ENCODE assay signal across 12 cellular contexts in the genomic region with DNA sequence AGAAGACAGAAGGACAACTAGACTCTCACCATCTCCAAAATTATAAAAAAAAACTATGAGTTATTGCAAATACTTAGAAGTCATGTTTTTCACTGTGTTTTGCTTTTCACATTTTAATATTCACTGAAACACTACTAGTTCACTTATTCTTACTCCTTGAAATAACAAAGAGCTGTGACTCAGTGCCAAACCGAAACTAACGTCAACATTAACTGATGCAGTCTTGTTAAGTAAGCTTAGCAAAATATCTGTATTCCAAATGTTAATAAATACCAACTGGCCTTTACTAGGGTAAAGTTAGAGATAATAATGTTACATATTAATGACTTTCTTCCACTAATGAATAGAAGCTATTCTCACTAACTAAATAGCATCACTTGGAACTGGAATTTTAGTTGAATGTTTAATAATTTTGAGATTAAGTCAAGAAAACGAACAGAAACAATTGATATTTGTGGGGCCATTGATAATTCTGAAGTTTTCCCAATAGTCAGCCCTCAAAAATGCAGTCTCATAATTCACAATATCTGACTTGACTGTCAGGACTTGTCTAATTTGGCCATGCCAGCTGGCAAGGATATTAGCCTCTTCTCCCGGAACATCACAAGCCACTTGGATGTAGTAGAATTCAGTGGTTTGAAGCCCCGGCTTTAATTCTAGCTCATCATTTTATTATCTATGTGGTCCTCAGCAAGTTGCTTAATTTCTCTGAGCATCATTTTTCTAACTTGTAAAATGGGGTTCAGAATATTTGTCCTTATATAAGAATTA.
DNase-seq lines count a peak whose midpoint lies in the region; ATAC-seq and TF ChIP-seq lines count a peak whose summit lies in the region.
"Had no signal": no experiment of that assay in that cellular context is flagged by ENCODE, and none has a peak within 500 bp of the region (broad histone marks: within the 10 kb centered on the region; RNA-seq: fewer than 3 reads in every experiment).

No MANE protein-coding gene starts in this region.

- TF ChIP-seq CTCF in nephron (IDR thresholded peaks at IDR 0.05; ENCODE audit: unreplicated experiment in 3 of 3), result no peak

- TF ChIP-seq POLR2A in erythroblast (IDR thresholded peaks at IDR 0.05; ENCODE audit: low read length), result no peak

- DNase-seq in DMS53 treated with DMSO at 0.1 percent for 48 hours (lab: John Stamatoyannopoulos, UW; ENCODE audit: unreplicated experiment) (peak; percentile 4), dedifferentiated amniotic fluid mesenchymal stem cell (ENCODE audit: extremely low spot score) (peak; percentile 68), AML-193 (lab: John Stamatoyannopoulos, UW) (no peak), erythroblast (lab: John Stamatoyannopoulos, UW) (no peak), NCI-H2029 (lab: John Stamatoyannopoulos, UW) (no peak)
- DNase-seq: DMS79, PC-9 had no signal

- no peaks in the 10 kb centered on the region for H3K36me3 Mint-ChIP-seq in nephron (ENCODE audit: low read depth)
- H3K36me3 Mint-ChIP-seq: activated naive CD4-positive, alpha-beta T cell treated with anti-CD3 and anti-CD28 coated beads, Interleukin-2, amount 50 U/mL, for 72 hours; WTC11 had no signal

- H3K4me1 Mint-ChIP-seq in nephron, result peaks cover 18% of the 10 kb centered on the region

- ATAC-seq in HG03354 (IDR thresholded peaks at IDR 0.05; ENCODE audit: poor library complexity, severe bottlenecking, unreplicated experiment) (peak; percentile 88), HG03460 (IDR thresholded peaks at IDR 0.05; ENCODE audit: unreplicated experiment) (no peak)
- ATAC-seq: activated naive CD4-positive, alpha-beta T cell treated with anti-CD3 and anti-CD28 coated beads, Interleukin-2, amount 50 U/mL, for 72 hours; WTC11 had no signal

- peak overlapping the region; percentile 44 to 78 (median 76) for H3K27ac Mint-ChIP-seq in nephron
- H3K27ac Mint-ChIP-seq: activated naive CD4-positive, alpha-beta T cell treated with anti-CD3 and anti-CD28 coated beads, Interleukin-2, amount 50 U/mL, for 72 hours; WTC11 had no signal

- H3K9me3 Mint-ChIP-seq in nephron, result no peaks in the 10 kb centered on the region
- H3K9me3 Mint-ChIP-seq: activated naive CD4-positive, alpha-beta T cell treated with anti-CD3 and anti-CD28 coated beads, Interleukin-2, amount 50 U/mL, for 72 hours; WTC11 had no signal

- H3K27me3 Mint-ChIP-seq in nephron (ENCODE audit: low read depth), result no peaks in the 10 kb centered on the region

- no peak overlapping the region for H3K4me3 Mint-ChIP-seq in nephron
- H3K4me3 Mint-ChIP-seq: WTC11 had no signal

Comparison
In these comparisons a context has a peak if more than half of its experiments do, and no peak if none do; other contexts are left out.
1. DNase-seq: peak in DMS53 treated with DMSO at 0.1 percent for 48 hours (single experiment) and dedifferentiated amniotic fluid mesenchymal stem cell (single experiment); none in AML-193 (0 of 2), erythroblast (0 of 2) and NCI-H2029 (single experiment).